In genomic region chr5:115169392-115170127, GRCh38 we compare ENCODE assay signal across 8 cellular contexts. TPM values are rescaled to one million over a fixed set of nuclear protein-coding genes. Genes with fewer than 3 reads are reported as not detected.
A peak's percentile ranks its signal among the peaks of the same experiment; 100 is the strongest.
DNase-seq lines count a peak whose midpoint lies in the region; ATAC-seq and TF ChIP-seq lines count a peak whose summit lies in the region.

A gene with protein sequence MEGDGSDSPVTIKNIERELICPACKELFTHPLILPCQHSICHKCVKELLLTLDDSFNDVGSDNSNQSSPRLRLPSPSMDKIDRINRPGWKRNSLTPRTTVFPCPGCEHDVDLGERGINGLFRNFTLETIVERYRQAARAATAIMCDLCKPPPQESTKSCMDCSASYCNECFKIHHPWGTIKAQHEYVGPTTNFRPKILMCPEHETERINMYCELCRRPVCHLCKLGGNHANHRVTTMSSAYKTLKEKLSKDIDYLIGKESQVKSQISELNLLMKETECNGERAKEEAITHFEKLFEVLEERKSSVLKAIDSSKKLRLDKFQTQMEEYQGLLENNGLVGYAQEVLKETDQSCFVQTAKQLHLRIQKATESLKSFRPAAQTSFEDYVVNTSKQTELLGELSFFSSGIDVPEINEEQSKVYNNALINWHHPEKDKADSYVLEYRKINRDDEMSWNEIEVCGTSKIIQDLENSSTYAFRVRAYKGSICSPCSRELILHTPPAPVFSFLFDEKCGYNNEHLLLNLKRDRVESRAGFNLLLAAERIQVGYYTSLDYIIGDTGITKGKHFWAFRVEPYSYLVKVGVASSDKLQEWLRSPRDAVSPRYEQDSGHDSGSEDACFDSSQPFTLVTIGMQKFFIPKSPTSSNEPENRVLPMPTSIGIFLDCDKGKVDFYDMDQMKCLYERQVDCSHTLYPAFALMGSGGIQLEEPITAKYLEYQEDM (minus strand): TSS chr5:115169908. CDS start chr5:115169634, 274 bp downstream.

- H3K4me3 ChIP-seq in ascending aorta, result peak within 1 kb of the TSS; percentile 83 to 90
- H3K4me3 ChIP-seq in aorta (ENCODE audit: low read length in 2 of 2), result peak within 1 kb of the TSS; percentile 24 to 69

- peak in 2 of 3 experiments; percentile 28 to 33 for TF ChIP-seq CTCF in ascending aorta (IDR thresholded peaks at IDR 0.05)

- peak; percentile 99 for ATAC-seq in GM18502 (IDR thresholded peaks at IDR 0.05; ENCODE audit: poor library complexity, unreplicated experiment)
- ATAC-seq in HG02885 (IDR thresholded peaks at IDR 0.05; ENCODE audit: poor library complexity, unreplicated experiment), result peak; percentile 98
- peak; percentile 99 for ATAC-seq in aorta (ENCODE audit: low FRiP score)

- H3K36me3 ChIP-seq in ascending aorta, result no peaks in the 10 kb centered on the region
- H3K36me3 ChIP-seq in aorta (ENCODE audit: control insufficient read depth in 1 of 2, insufficient read depth in 2 of 2, low read length in 1 of 2), result no peaks in the 10 kb centered on the region

- DNase-seq in NCI-H1694 (lab: John Stamatoyannopoulos, UW) (peak; percentile 81), T-helper 2 cell (peak; percentile 76 to 88 (median 81)), ascending aorta (ENCODE audit: low spot score in 2 of 2) (peak; percentile 79 to 94), hepatic stellate cell (ENCODE audit: low spot score) (peak; percentile 79), renal cortical epithelial cell (ENCODE audit: low read depth) (peak; percentile 72), aorta (peak; percentile 96)

- H3K9me3 ChIP-seq in ascending aorta (no peaks in the 10 kb centered on the region), aorta (ENCODE audit: control insufficient read depth, low read length) (no peaks in the 10 kb centered on the region)

- WGBS in aorta, 2 donors, result 0% methylated on average over 56 to 77 of the region's 77 CpGs

- H3K27ac ChIP-seq in ascending aorta (peak within 1 kb of the TSS; percentile 65 to 69), aorta (ENCODE audit: low read depth in 1 of 2, low read length in 2 of 2) (no peak within 1 kb of the TSS)

- no peaks in the 10 kb centered on the region for H3K27me3 ChIP-seq in ascending aorta
- H3K27me3 ChIP-seq in aorta (ENCODE audit: control insufficient read depth in 1 of 2, insufficient read depth in 2 of 2, low read length in 1 of 2), result no peaks in the 10 kb centered on the region

- H3K4me1 ChIP-seq in ascending aorta (peaks cover 4 to 6% of the 10 kb centered on the region in 2 donors), aorta (ENCODE audit: control insufficient read depth in 1 of 2, insufficient read depth in 2 of 2, low read length in 2 of 2) (no peaks in the 10 kb centered on the region)

- intact Hi-C loops in ascending aorta (cut with DNase I) (loop anchor here (1.0 to 5.0 kb wide), 2 partner anchors 10 to 673 kb away; partner anchors contain the start of genes AP3S1 and ATG12), aorta (cut with DNase I) (loop anchor here (5.0 to 10.0 kb wide), 2 partner anchors 73 to 75 kb away; no protein-coding TSS in a partner anchor)

RNA-seq across cellular contexts. Expression of the gene that starts here (rescaled TPM):
- total RNA-seq in ascending aorta (31.7 TPM), renal cortical epithelial cell (2.6 and 4.0 TPM in 2 replicates), aorta (10 to 100 TPM in 1 of 2 donors, 1 to 10 TPM in 1; 4.4 to 23.9 TPM)
- polyA plus RNA-seq in aorta, result 10 to 100 TPM; 11.9 to 14.1 TPM

Comparison
In these comparisons a context has a peak if more than half of its experiments do, and no peak if none do; other contexts are left out.
1. H3K27ac ChIP-seq: peak in ascending aorta (2 of 2); none in aorta (0 of 2).
2. Peak in every context shown above with its lines, with median percentiles within 50 percentile points of each other: ATAC-seq and DNase-seq.